8 cellular contexts compared by ENCODE assay signal in the genomic region with DNA sequence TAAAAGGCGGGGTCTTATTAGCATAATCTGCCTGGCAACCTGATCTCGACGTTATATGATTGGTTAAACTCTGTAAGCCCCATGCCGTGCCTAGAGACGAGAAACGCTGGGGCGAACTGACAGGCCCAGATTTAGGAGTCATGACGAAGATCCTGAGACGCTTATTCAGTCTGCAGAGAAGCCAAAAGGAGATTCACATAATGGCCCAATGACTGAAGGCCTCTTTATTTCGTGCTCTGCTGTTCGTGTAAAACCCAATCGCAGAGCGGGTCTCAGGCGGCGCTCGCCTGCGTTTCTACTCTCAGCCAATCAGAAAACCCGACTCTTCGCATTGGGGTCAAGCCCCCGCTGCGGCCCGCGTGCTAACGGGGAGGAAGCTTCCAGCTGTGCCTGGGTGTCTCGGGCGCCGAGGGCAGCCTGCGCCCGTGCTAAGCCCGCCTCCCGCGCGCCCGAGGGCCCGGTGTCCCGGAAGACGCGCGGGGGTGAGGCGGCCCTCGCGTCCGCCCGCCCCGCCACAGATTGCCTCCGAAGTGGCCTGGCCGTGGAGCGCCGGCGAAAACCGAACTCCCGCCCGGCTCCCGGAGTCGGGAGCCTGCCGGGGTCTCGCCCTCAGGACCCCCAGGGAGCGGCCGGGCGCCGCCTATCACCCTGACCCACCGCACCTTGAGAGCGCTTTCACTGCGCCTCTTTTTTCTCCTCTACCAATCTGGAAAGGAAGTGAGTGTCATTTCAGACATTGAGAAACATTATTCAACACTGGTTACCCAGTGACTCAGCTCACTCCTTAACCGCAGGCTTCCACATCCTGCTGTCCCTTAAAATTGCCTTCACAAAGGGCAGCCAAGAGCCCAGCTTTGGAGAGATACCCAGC. TPM values are rescaled to one million over a fixed set of nuclear protein-coding genes. Genes with fewer than 3 reads are reported as not detected.
DNase-seq lines count a peak whose midpoint lies in the region; ATAC-seq and TF ChIP-seq lines count a peak whose summit lies in the region.

No MANE protein-coding gene starts in this region.

- H3K27me3 Mint-ChIP-seq in T-cell (no peaks in the 10 kb centered on the region), type B pancreatic cell (peaks cover 4% of the 10 kb centered on the region)

- H3K36me3 Mint-ChIP-seq in T-cell (no peaks in the 10 kb centered on the region), type B pancreatic cell (peaks cover 6% of the 10 kb centered on the region)

- in situ Hi-C loops in GM13977 (cut with MboI; ENCODE audit: low pct_unique_long_range_greater_than_20kb, low sequenced_read_pairs, unreplicated experiment), result no loop called here

- H3K4me1 Mint-ChIP-seq in T-cell, result peaks cover 36 to 48% (median 42%) of the 10 kb centered on the region in 3 donors
- H3K4me1 Mint-ChIP-seq in type B pancreatic cell (ENCODE audit: unreplicated experiment), result peaks cover 19% of the 10 kb centered on the region

- intact Hi-C loops in heart right ventricle (cut with DNase I), result loop anchor here in 7 of 10 donors (1.0 to 5.0 kb wide), 8 partner anchors 64 to 134 kb away; partner anchors contain the start of gene APLP2 (in 6 of the 7)

- H3K27ac Mint-ChIP-seq in T-cell (peak overlapping the region; percentile 100), type B pancreatic cell (peak overlapping the region; percentile 100)

- CTCF ChIA-PET in T-cell (lab: Charles Lee), result interaction anchor here (0.6 to 4.2 kb wide), 13 partner anchors 11 to 1299 kb away, joined by 3 to 28 read pairs (median 5); no protein-coding TSS in a partner anchor

- H3K4me3 Mint-ChIP-seq in T-cell (peak overlapping the region; percentile 86 to 100 (median 99)), type B pancreatic cell (peak overlapping the region; percentile 99)

- H3K9me3 ChIP-seq in heart right ventricle, result no peaks in the 10 kb centered on the region

- H3K9me3 Mint-ChIP-seq in T-cell (no peaks in the 10 kb centered on the region), type B pancreatic cell (no peaks in the 10 kb centered on the region)

- ATAC-seq in HG02870 (IDR thresholded peaks at IDR 0.05; ENCODE audit: unreplicated experiment) (peak; percentile 70), T-cell (replicated peaks in 1 of 4) (peak; percentile 72 to 81 (median 78)), heart right ventricle (peak; percentile 86 to 97 (median 94))

- H3K36me3 ChIP-seq in heart right ventricle, result no peaks in the 10 kb centered on the region

- 0% methylated on average over 64 to 65 of the region's 65 CpGs for WGBS in heart right ventricle, 2 donors

- DNase-seq in GM13977 (ENCODE audit: low spot score), result peak; percentile 98
- peak; percentile 98 for DNase-seq in NCI-H146 (lab: John Stamatoyannopoulos, UW)
- DNase-seq in T-cell, result peak; percentile 76 to 94 (median 86)
- peak; percentile 98 for DNase-seq in amniotic epithelial cell (ENCODE audit: low read depth)
- DNase-seq in heart right ventricle, result peak; percentile 93 to 96
- peak; percentile 100 for DNase-seq in pons (ENCODE audit: low spot score)
- peak; percentile 89 for DNase-seq in type B pancreatic cell (ENCODE audit: extremely low spot score, unreplicated experiment)

- H3K4me1 ChIP-seq in heart right ventricle, result peaks cover 3 to 35% (median 18%) of the 10 kb centered on the region in 9 donors

- TF ChIP-seq CTCF in GM13977 (IDR thresholded peaks at IDR 0.05; ENCODE audit: extremely low read depth, insufficient read depth, missing control alignments) (no peak), heart right ventricle (IDR thresholded peaks at IDR 0.05) (no peak), type B pancreatic cell (conservative IDR thresholded peaks at IDR 0.05) (no peak)

- POLR2A ChIA-PET in T-cell (lab: Charles Lee), result interaction anchor here (0.6 to 1.9 kb wide), 11 partner anchors 11 to 1623 kb away, joined by 3 to 26 read pairs (median 6); partner anchors contain the start of gene APLP2 (in 1 of the 2)

- H3K27me3 ChIP-seq in heart right ventricle, result no peaks in the 10 kb centered on the region

- H3K27ac ChIP-seq in heart right ventricle, result peak overlapping the region; percentile 92 to 100 (median 99)

- peak overlapping the region; percentile 8 to 92 (median 74) for H3K4me3 ChIP-seq in heart right ventricle

RNA-seq across cellular contexts. Expression of gene PRDM10, which starts 0.4 kb away (rescaled TPM):
- total RNA-seq in T-cell (10 to 100 TPM in 4 of 5 donors, 1 to 10 TPM in 1; 10.0 to 15.6 (median 14.2) TPM), heart right ventricle (1 to 10 TPM; 2.9 to 5.4 (median 3.7) TPM), type B pancreatic cell (ENCODE audit: low replicate concordance) (13.2 and 13.4 TPM in 2 replicates)
- polyA plus RNA-seq in heart right ventricle, result 1 to 10 TPM in 1 of 2 donors, under 1 TPM in 1; 0.75 to 3.1 TPM

Comparison
In these comparisons a context has a peak if more than half of its experiments do, and no peak if none do; other contexts are left out.
1. Peak in every context shown above with its lines: DNase-seq, ATAC-seq, H3K4me3 ChIP-seq and H3K27ac ChIP-seq.